1 cellular context compared by ENCODE assay signal in genomic region chr2:74527741-74528140, GRCh38.
TF ChIP-seq lines count a peak whose summit lies in the region.

No MANE protein-coding gene starts in this region.

TF ChIP-seq in endothelial cell of umbilical vein, 7 proteins besides CTCF, POLR2A, EP300 and RAD21:
- TF ChIP-seq JUN (IDR thresholded peaks at IDR 0.05; ENCODE audit: borderline replicate concordance, insufficient read depth, insufficient read length, low read depth) (no peak), MYC (IDR thresholded peaks at IDR 0.05; ENCODE audit: low read depth, low read length) (no peak)
